ENCODE assay signal across 21 cellular contexts in genomic region chr4:20408596-20408995, GRCh38.
A peak's percentile ranks its signal among the peaks of the same experiment; 100 is the strongest.
DNase-seq lines count a peak whose midpoint lies in the region; ATAC-seq and TF ChIP-seq lines count a peak whose summit lies in the region.
"Had no signal": no experiment of that assay in that cellular context is flagged by ENCODE, and none has a peak within 500 bp of the region (broad histone marks: within the 10 kb centered on the region; RNA-seq: fewer than 3 reads in every experiment).

No MANE protein-coding gene starts in this region.

- TF ChIP-seq CTCF in adrenal gland (IDR thresholded peaks at IDR 0.05): no peak
- TF ChIP-seq CTCF in body of pancreas (IDR thresholded peaks at IDR 0.05): no peak

- H3K4me1 ChIP-seq in adrenal gland (replicated peaks in 1 of 2) (peaks cover 11 to 13% of the 10 kb centered on the region in 2 donors), body of pancreas (no peaks in the 10 kb centered on the region)
- H3K4me1 ChIP-seq: Peyer's patch had no signal

- intact Hi-C loops in adrenal gland (cut with DNase I): no loop called here
- intact Hi-C loops in body of pancreas (cut with DNase I): no loop called here
- intact Hi-C loops in left colon (cut with DNase I, micrococcal nuclease): no loop called here

- TF ChIP-seq POLR2A in adrenal gland (IDR thresholded peaks at IDR 0.05) (no peak), body of pancreas (IDR thresholded peaks at IDR 0.05) (no peak)

- DNase-seq in NCI-H2227 (lab: John Stamatoyannopoulos, UW; ENCODE audit: unreplicated experiment): peak; percentile 3
- no peak for DNase-seq in NCI-H2227 treated with DMSO at 0.1 percent for 48 hours (lab: John Stamatoyannopoulos, UW)
- peak in 4 of 7 donors; percentile 41 to 68 (median 56) for DNase-seq in adrenal gland
- DNase-seq in fibroblast of peridontal ligament (ENCODE audit: extremely low read depth): peak; percentile 64
- DNase-seq in superior temporal gyrus (ENCODE audit: extremely low spot score): peak; percentile 77
- no peak for DNase-seq in dedifferentiated amniotic fluid mesenchymal stem cell (ENCODE audit: extremely low spot score)
- DNase-seq in body of pancreas: no peak
- no peak for DNase-seq in left colon
- DNase-seq: amniotic stem cell; CD4-positive, CD25-positive, alpha-beta regulatory T cell; dermis blood vessel endothelial cell; MV-4-11; NCI-H2107; NCI-H748 treated with DMSO at 0.1 percent for 48 hours; nucleus accumbens; Peyer's patch; stimulated activated CD4-positive, alpha-beta T cell treated with anti-CD3 and anti-CD28 coated beads, Interleukin-2, amount 100 ng/mL, for 48 hours had no signal

- 45 to 57% (median 49%) methylated on average over 3 of the region's 3 CpGs for WGBS in adrenal gland, 4 donors
- 25 to 51% methylated on average over 3 of the region's 3 CpGs for WGBS in body of pancreas, 2 donors

- H3K27me3 ChIP-seq in adrenal gland: no peaks in the 10 kb centered on the region
- no peaks in the 10 kb centered on the region for H3K27me3 ChIP-seq in body of pancreas
- H3K27me3 ChIP-seq: hepatocyte, Peyer's patch had no signal

- H3K9me3 ChIP-seq in adrenal gland (replicated peaks in 1 of 3) (peaks cover 0 to 3% (median 0%) of the 10 kb centered on the region in 3 donors), body of pancreas (no peaks in the 10 kb centered on the region)
- H3K9me3 ChIP-seq: Peyer's patch had no signal

- ATAC-seq in body of pancreas: no peak
- no peak for ATAC-seq in left colon
- ATAC-seq: activated T-helper 17 cell treated with anti-CD3 and anti-CD28 coated beads, Interleukin-2, amount 50 U/mL, for 72 hours had no signal

- H3K36me3 ChIP-seq in adrenal gland (replicated peaks in 1 of 2) (no peaks in the 10 kb centered on the region), body of pancreas (replicated peaks in 1 of 2; ENCODE audit: insufficient read depth in 1 of 2, low read depth in 2 of 2) (no peaks in the 10 kb centered on the region)
- H3K36me3 ChIP-seq: Peyer's patch had no signal

- H3K4me3 ChIP-seq in adrenal gland: peak overlapping the region in 1 of 4 donors; percentile 17
- no peak overlapping the region for H3K4me3 ChIP-seq in body of pancreas
- H3K4me3 ChIP-seq: hepatocyte, Peyer's patch had no signal

- H3K27ac ChIP-seq in adrenal gland (peak overlapping the region in 4 of 5 donors; percentile 53 to 71 (median 60)), body of pancreas (no peak overlapping the region)
- H3K27ac ChIP-seq: 22Rv1, hepatocyte, Peyer's patch, VCaP had no signal

Comparison
In these comparisons a context has a peak if more than half of its experiments do, and no peak if none do; other contexts are left out.
1. DNase-seq: peak in NCI-H2227 (single experiment), adrenal gland (4 of 7), fibroblast of peridontal ligament (single experiment) and superior temporal gyrus (single experiment); none in NCI-H2227 treated with DMSO at 0.1 percent for 48 hours (single experiment), dedifferentiated amniotic fluid mesenchymal stem cell (single experiment), body of pancreas (0 of 4) and left colon (0 of 2).
2. H3K27ac ChIP-seq: peak in adrenal gland (4 of 5); none in body of pancreas (0 of 4).